Comparison of ENCODE assay signal across 8 cellular contexts in genomic region chr17:73156166-73156840, GRCh38. TPM values are rescaled to one million over a fixed set of nuclear protein-coding genes. Genes with fewer than 3 reads are reported as not detected.
A peak's percentile ranks its signal among the peaks of the same experiment; 100 is the strongest.
DNase-seq lines count a peak whose midpoint lies in the region; ATAC-seq and TF ChIP-seq lines count a peak whose summit lies in the region.

No MANE protein-coding gene starts in this region.

- H3K27me3 ChIP-seq in thyroid gland = no peaks in the 10 kb centered on the region

- H3K36me3 ChIP-seq in OCI-LY7 (ENCODE audit: insufficient read depth, low read length) (no peaks in the 10 kb centered on the region), thyroid gland (no peaks in the 10 kb centered on the region)

- peaks cover 2 to 7% of the 10 kb centered on the region in 2 donors for H3K36me3 Mint-ChIP-seq in activated T-cell treated with anti-CD3 and anti-CD28 coated beads, Interleukin-2, amount 50 U/mL, for 72 hours (ENCODE audit: insufficient read depth in 2 of 2)

- no peaks in the 10 kb centered on the region for H3K9me3 ChIP-seq in OCI-LY7 (ENCODE audit: low read length)
- H3K9me3 ChIP-seq in thyroid gland = no peaks in the 10 kb centered on the region

- peaks cover 19% of the 10 kb centered on the region for H3K4me1 Mint-ChIP-seq in activated T-cell treated with anti-CD3 and anti-CD28 coated beads, Interleukin-2, amount 50 U/mL, for 72 hours (ENCODE audit: low read depth)

- H3K9me3 Mint-ChIP-seq in activated T-cell treated with anti-CD3 and anti-CD28 coated beads, Interleukin-2, amount 50 U/mL, for 72 hours = peaks cover 0 to 5% of the 10 kb centered on the region in 2 donors

- no TSS peak for BruUV-seq in OCI-LY7 (replicated peaks; lab: Mats Ljungman, UMichigan)

- intact Hi-C loops in OCI-LY7 (cut with micrococcal nuclease; ENCODE audit: unreplicated experiment) (loop anchor here (1.0 to 10.0 kb wide), 3 partner anchors 170 to 602 kb away; no protein-coding TSS in a partner anchor), thyroid gland (cut with DNase I) (loop anchor here (5.0 to 10.0 kb wide), 2 partner anchors 172 to 429 kb away; no protein-coding TSS in a partner anchor)

- H3K27me3 Mint-ChIP-seq in activated T-cell treated with anti-CD3 and anti-CD28 coated beads, Interleukin-2, amount 50 U/mL, for 72 hours (ENCODE audit: low read depth) = peaks cover 18% of the 10 kb centered on the region

- H3K9me2 ChIP-seq in OCI-LY7 (ENCODE audit: insufficient read depth, low read length) = no peaks in the 10 kb centered on the region

- peaks cover 23% of the 10 kb centered on the region for H3K4me1 ChIP-seq in OCI-LY7 (ENCODE audit: insufficient read depth, low read length, poor library complexity, severe bottlenecking)
- peaks cover 0 to 14% of the 10 kb centered on the region in 2 donors for H3K4me1 ChIP-seq in thyroid gland

- 26 to 29% methylated on average over 20 to 22 of the region's 22 CpGs for WGBS in thyroid gland, 2 donors

- H3K27ac Mint-ChIP-seq in activated T-cell treated with anti-CD3 and anti-CD28 coated beads, Interleukin-2, amount 50 U/mL, for 72 hours = no peak overlapping the region

- H3K79me2 ChIP-seq in OCI-LY7 (ENCODE audit: insufficient read depth, low read depth, low read length) = no peaks in the 10 kb centered on the region

- DNase-seq in D341Med (ENCODE audit: low spot score) = peak; percentile 95
- peak; percentile 69 for DNase-seq in OCI-LY7 (ENCODE audit: low spot score)
- peak; percentile 61 to 72 for DNase-seq in activated T-cell treated with anti-CD3 and anti-CD28 coated beads, Interleukin-2, amount 50 U/mL, for 72 hours
- peak; percentile 72 for DNase-seq in fibroblast of villous mesenchyme (ENCODE audit: low read depth)
- DNase-seq in occipital lobe (lab: John Stamatoyannopoulos, UW) = peak; percentile 49
- peak; percentile 71 to 77 for DNase-seq in thyroid gland

- peak overlapping the region in 1 of 2 donors; percentile 47 for H3K4me3 Mint-ChIP-seq in activated T-cell treated with anti-CD3 and anti-CD28 coated beads, Interleukin-2, amount 50 U/mL, for 72 hours

- ATAC-seq in GM19468 (IDR thresholded peaks at IDR 0.05; ENCODE audit: extremely low read depth, unreplicated experiment) = peak; percentile 74
- ATAC-seq in HG03571 (IDR thresholded peaks at IDR 0.05; ENCODE audit: unreplicated experiment) = peak; percentile 56
- peak; percentile 92 to 93 for ATAC-seq in activated T-cell treated with anti-CD3 and anti-CD28 coated beads, Interleukin-2, amount 50 U/mL, for 72 hours (replicated peaks in 1 of 2)

- POLR2A ChIA-PET in OCI-LY7 (lab: Charles Lee) = interaction anchor here (1.1 to 2.7 kb wide), 2 partner anchors 22 to 429 kb away, joined by 4 to 16 read pairs; no protein-coding TSS in a partner anchor

- H3K27ac ChIP-seq in OCI-LY7 (ENCODE audit: low read depth, low read length, poor library complexity, severe bottlenecking) (no peak overlapping the region), thyroid gland (no peak overlapping the region)

- no peak overlapping the region for H3K4me2 ChIP-seq in OCI-LY7 (ENCODE audit: low read length)

- H2AFZ ChIP-seq in OCI-LY7 (ENCODE audit: low read length) = peak overlapping the region; percentile 56; the same call in 1 of the 2 replicates

- CTCF ChIA-PET in OCI-LY7 (lab: Charles Lee; ENCODE audit: unreplicated experiment) = interaction anchor here (0.6 to 2.7 kb wide), 4 partner anchors 13 to 430 kb away, joined by 3 to 22 read pairs (median 6); no protein-coding TSS in a partner anchor

- TF ChIP-seq POLR2A in thyroid gland (IDR thresholded peaks at IDR 0.05) = no peak

- TF ChIP-seq CTCF in OCI-LY7 (conservative IDR thresholded peaks at IDR 0.05; ENCODE audit: low read length) (peak; percentile 82), fibroblast of villous mesenchyme (IDR thresholded peaks at IDR 0.05; ENCODE audit: insufficient read depth, low read depth, low read length) (peak; percentile 87), thyroid gland (IDR thresholded peaks at IDR 0.05) (peak; percentile 47 to 85 (median 74))

- H3K4me3 ChIP-seq in OCI-LY7 (ENCODE audit: low read depth, low read length, poor library complexity, severe bottlenecking) (no peak overlapping the region), fibroblast of villous mesenchyme (ENCODE audit: low read depth, low read length) (no peak overlapping the region), thyroid gland (replicated peaks in 1 of 3) (no peak overlapping the region)

- no peaks in the 10 kb centered on the region for H4K20me1 ChIP-seq in OCI-LY7 (ENCODE audit: insufficient read depth, low read length)

RNA-seq across cellular contexts. Expression of gene SSTR2, which starts 8.5 kb away (rescaled TPM):
- not detected in 2 replicates for total RNA-seq in OCI-LY7 (2014; rRNA removed; shearing (Covaris generic))
- total RNA-seq in OCI-LY7 (2022) = not detected in 2 replicates
- under 1 TPM; 0.29 to 0.32 TPM for total RNA-seq in activated T-cell treated with anti-CD3 and anti-CD28 coated beads, Interleukin-2, amount 50 U/mL, for 72 hours
- total RNA-seq in fibroblast of villous mesenchyme = not detected in 2 replicates
- 44.5 TPM for total RNA-seq in occipital lobe
- total RNA-seq in thyroid gland = 1 to 10 TPM in 2 of 4 donors, under 1 TPM in 2; 0.56 to 2.5 (median 0.99) TPM

RNA-seq across cellular contexts. Expression of gene COG1, which starts 36.6 kb away (rescaled TPM):
- 19.8 and 38.3 TPM in 2 replicates for total RNA-seq in OCI-LY7 (2014; rRNA removed; shearing (Covaris generic))
- total RNA-seq in OCI-LY7 (2022) = 44.1 and 47.5 TPM in 2 replicates
- 10 to 100 TPM; 36.2 to 37.1 TPM for total RNA-seq in activated T-cell treated with anti-CD3 and anti-CD28 coated beads, Interleukin-2, amount 50 U/mL, for 72 hours
- total RNA-seq in fibroblast of villous mesenchyme = 25.9 and 26.7 TPM in 2 replicates
- total RNA-seq in occipital lobe = 19.3 TPM
- 10 to 100 TPM; 31.9 to 42.9 (median 37.2) TPM for total RNA-seq in thyroid gland

Comparison
In these comparisons a context has a peak if more than half of its experiments do, and no peak if none do; other contexts are left out.
1. RNA of gene SSTR2, which starts 8.5 kb away (total RNA-seq): 44.5 TPM in occipital lobe (single experiment); 0.56 to 2.5 TPM in thyroid gland, 0.29 to 0.32 TPM in activated T-cell treated with anti-CD3 and anti-CD28 coated beads, Interleukin-2, amount 50 U/mL, for 72 hours, not detected in OCI-LY7 and not detected in fibroblast of villous mesenchyme; every median in the first group is over 10 times any median in the second.
2. Peak in every context shown above with its lines, with median percentiles within 50 percentile points of each other: DNase-seq, ATAC-seq and CTCF ChIP-seq.